8 cellular contexts compared by ENCODE assay signal in genomic region chr6:4017058-4017457, GRCh38.
DNase-seq lines count a peak whose midpoint lies in the region; ATAC-seq, FAIRE-seq and TF ChIP-seq lines count a peak whose summit lies in the region.

No MANE protein-coding gene starts in this region.

- FAIRE-seq in RCC 7860 (lab: Jason Lieb, UNC): no peak

- TF ChIP-seq POLR2A in Peyer's patch (IDR thresholded peaks at IDR 0.05): no peak
- TF ChIP-seq POLR2A in prostate gland (IDR thresholded peaks at IDR 0.05): no peak

- H3K4me1 ChIP-seq in Peyer's patch: peaks cover 0 to 32% (median 5%) of the 10 kb centered on the region in 4 donors
- no peaks in the 10 kb centered on the region for H3K4me1 ChIP-seq in prostate gland (replicated peaks)

- DNase-seq in GM12864 (ENCODE audit: low read depth) (no peak), Peyer's patch (no peak), epithelial cell of prostate (ENCODE audit: low read depth, low spot score) (no peak), prostate gland (ENCODE audit: low spot score) (no peak), NCI-H1930 (lab: John Stamatoyannopoulos, UW) (no peak), RCC 7860 (ENCODE audit: low spot score) (no peak)

- H3K27ac ChIP-seq in Peyer's patch (peak overlapping the region; percentile 88 to 99 (median 97)), epithelial cell of prostate (peak overlapping the region; percentile 95), prostate gland (peak overlapping the region; percentile 96 to 99)

- H3K9me3 ChIP-seq in Peyer's patch (no peaks in the 10 kb centered on the region), prostate gland (no peaks in the 10 kb centered on the region)

- ATAC-seq in GM21737 (IDR thresholded peaks at IDR 0.05; ENCODE audit: unreplicated experiment) (no peak), HG03025 (IDR thresholded peaks at IDR 0.05; ENCODE audit: low FRiP score, unreplicated experiment) (no peak)

- TF ChIP-seq CTCF in GM12864 (IDR thresholded peaks at IDR 0.05; ENCODE audit: low read depth, low read length, missing control alignments) (no peak), Peyer's patch (IDR thresholded peaks at IDR 0.05) (no peak), prostate gland (IDR thresholded peaks at IDR 0.05) (no peak)

- H3K36me3 ChIP-seq in Peyer's patch (no peaks in the 10 kb centered on the region), prostate gland (no peaks in the 10 kb centered on the region)

- intact Hi-C loops in prostate gland (cut with DNase I): no loop called here

- peak overlapping the region; percentile 87; the same call in 1 of the 2 replicates for H3K4me3 ChIP-seq in GM12864 (ENCODE audit: low read depth, low read length)
- peak overlapping the region in 2 of 4 donors; percentile 67 to 75 for H3K4me3 ChIP-seq in Peyer's patch
- H3K4me3 ChIP-seq in prostate gland: peak overlapping the region in 1 of 2 donors; percentile 62

- H3K27me3 ChIP-seq in Peyer's patch (no peaks in the 10 kb centered on the region), prostate gland (replicated peaks; ENCODE audit: insufficient read depth) (no peaks in the 10 kb centered on the region)
